26 cellular contexts compared by ENCODE assay signal in genomic region chr11:607971-608659, GRCh38. TPM values are rescaled to one million over a fixed set of nuclear protein-coding genes. Genes with fewer than 3 reads are reported as not detected.
"Had no signal": no experiment of that assay in that cellular context is flagged by ENCODE, and none has a peak within 500 bp of the region (broad histone marks: within the 10 kb centered on the region; RNA-seq: fewer than 3 reads in every experiment).

No MANE protein-coding gene starts in this region.

- ATAC-seq: activated CD8-positive, alpha-beta memory T cell treated with anti-CD3 and anti-CD28 coated beads, Interleukin-2, amount 10 ng/mL, durations not matched to agents 7 days and 5 days; activated naive CD8-positive, alpha-beta T cell treated with anti-CD3 and anti-CD28 coated beads, Interleukin-2, amount 50 U/mL, for 24 hours; gastroesophageal sphincter; left lung; naive thymus-derived CD4-positive, alpha-beta T cell; T-cell had no signal

- H3K4me2 ChIP-seq: SK-N-SH had no signal

- DNase-seq: activated CD4-positive, alpha-beta T cell treated with anti-CD3 and anti-CD28 coated beads, Interleukin-2, amount 50 U/mL, for 48 hours; activated CD4-positive, CD25-positive, alpha-beta regulatory T cell treated with anti-CD3 and anti-CD28 coated beads, Interleukin-2, amount 50 U/mL, for 72 hours; activated CD8-positive, alpha-beta memory T cell treated with anti-CD3 and anti-CD28 coated beads, Interleukin-2, amount 10 ng/mL, durations not matched to agents 7 days and 5 days; activated gamma-delta T cell treated with Interleukin-2 at 50 U/mL for 16 hours; activated naive CD8-positive, alpha-beta T cell treated with anti-CD3 and anti-CD28 coated beads, Interleukin-2, amount 50 U/mL, for 24 hours; activated T-cell treated with anti-CD3 and anti-CD28 coated beads, Interleukin-2, amount 50 U/mL, for 48 hours; endodermal cell; erythroblast; islet precursor cell; retina; SK-N-SH; stimulated activated CD4-positive, alpha-beta T cell treated with anti-CD3 and anti-CD28 coated beads, Interleukin-4, amount 100 ng/mL, for 4 hours; stimulated activated CD8-positive, alpha-beta memory T cell treated with anti-CD3 and anti-CD28 coated beads, Interleukin-4, amount 100 ng/mL, for 48 hours; T-cell; T1000 had no signal

- H3K4me3 ChIP-seq: ascending aorta, breast epithelium, dorsolateral prefrontal cortex, gastroesophageal sphincter, left lung, skin epidermis, suprapubic skin, upper lobe of left lung had no signal

- H3K4me3 Mint-ChIP-seq: activated CD8-positive, alpha-beta memory T cell treated with anti-CD3 and anti-CD28 coated beads, Interleukin-2, amount 10 ng/mL, durations not matched to agents 7 days and 5 days; activated naive CD8-positive, alpha-beta T cell treated with anti-CD3 and anti-CD28 coated beads, Interleukin-2, amount 50 U/mL, for 24 hours; endodermal cell; naive thymus-derived CD4-positive, alpha-beta T cell; stimulated activated naive CD8-positive, alpha-beta T cell treated with anti-CD3 and anti-CD28 coated beads, Interleukin-15, Interleukin-2, amounts not matched to agents 100 ng/mL and 50 ng/mL, for 24 hours; T-cell had no signal

- H3K27ac Mint-ChIP-seq: activated naive CD8-positive, alpha-beta T cell treated with anti-CD3 and anti-CD28 coated beads, Interleukin-2, amount 50 U/mL, for 24 hours; endodermal cell; stimulated activated naive CD8-positive, alpha-beta T cell treated with anti-CD3 and anti-CD28 coated beads, Interleukin-15, Interleukin-2, amounts not matched to agents 100 ng/mL and 50 ng/mL, for 24 hours had no signal

- H3K9ac ChIP-seq: SK-N-SH had no signal

- H3K9me3 Mint-ChIP-seq: activated naive CD8-positive, alpha-beta T cell treated with anti-CD3 and anti-CD28 coated beads, Interleukin-2, amount 50 U/mL, for 24 hours; endodermal cell; naive thymus-derived CD4-positive, alpha-beta T cell; stimulated activated naive CD8-positive, alpha-beta T cell treated with anti-CD3 and anti-CD28 coated beads, Interleukin-15, Interleukin-2, amounts not matched to agents 100 ng/mL and 50 ng/mL, for 24 hours; T-cell had no signal

- H3K4me1 ChIP-seq: ascending aorta, breast epithelium had no signal

- H3K27ac ChIP-seq: ascending aorta, breast epithelium, dorsolateral prefrontal cortex, gastroesophageal sphincter, left lung, skin epidermis, suprapubic skin, upper lobe of left lung had no signal

- H3K27me3 ChIP-seq: ascending aorta, breast epithelium, dorsolateral prefrontal cortex, gastroesophageal sphincter, left lung, suprapubic skin, upper lobe of left lung had no signal

- H3K27me3 Mint-ChIP-seq: activated CD8-positive, alpha-beta memory T cell treated with anti-CD3 and anti-CD28 coated beads, Interleukin-2, amount 10 ng/mL, durations not matched to agents 7 days and 5 days; activated naive CD8-positive, alpha-beta T cell treated with anti-CD3 and anti-CD28 coated beads, Interleukin-2, amount 50 U/mL, for 24 hours; naive thymus-derived CD4-positive, alpha-beta T cell; stimulated activated naive CD8-positive, alpha-beta T cell treated with anti-CD3 and anti-CD28 coated beads, Interleukin-15, Interleukin-2, amounts not matched to agents 100 ng/mL and 50 ng/mL, for 24 hours; T-cell had no signal

- H3K9me3 ChIP-seq: ascending aorta, breast epithelium, gastroesophageal sphincter, left lung, SK-N-SH, suprapubic skin, upper lobe of left lung had no signal

- H3K4me1 Mint-ChIP-seq: endodermal cell had no signal

RNA-seq across cellular contexts. Expression of gene CDHR5, which starts 16.6 kb away (rescaled TPM):
- total RNA-seq: activated CD8-positive, alpha-beta memory T cell treated with anti-CD3 and anti-CD28 coated beads, Interleukin-2, amount 10 ng/mL, durations not matched to agents 7 days and 5 days; dorsolateral prefrontal cortex; gastroesophageal sphincter; left lung; naive thymus-derived CD4-positive, alpha-beta T cell had no signal
- polyA plus RNA-seq: naive thymus-derived CD4-positive, alpha-beta T cell; SK-N-SH had no signal

RNA-seq across cellular contexts. Expression of gene SCT, which starts 18.9 kb away (rescaled TPM):
- total RNA-seq: activated CD8-positive, alpha-beta memory T cell treated with anti-CD3 and anti-CD28 coated beads, Interleukin-2, amount 10 ng/mL, durations not matched to agents 7 days and 5 days; ascending aorta; breast epithelium; gastroesophageal sphincter; left lung; mononuclear cell; naive thymus-derived CD4-positive, alpha-beta T cell; suprapubic skin; T-cell had no signal
- polyA plus RNA-seq: naive thymus-derived CD4-positive, alpha-beta T cell; SK-N-SH had no signal

RNA-seq across cellular contexts. Expression of gene DRD4, which starts 29.0 kb away (rescaled TPM):
- total RNA-seq: ascending aorta had no signal
- polyA plus RNA-seq: naive thymus-derived CD4-positive, alpha-beta T cell; SK-N-SH had no signal
